ENCODE assay signal across 2 cellular contexts in the genomic region with DNA sequence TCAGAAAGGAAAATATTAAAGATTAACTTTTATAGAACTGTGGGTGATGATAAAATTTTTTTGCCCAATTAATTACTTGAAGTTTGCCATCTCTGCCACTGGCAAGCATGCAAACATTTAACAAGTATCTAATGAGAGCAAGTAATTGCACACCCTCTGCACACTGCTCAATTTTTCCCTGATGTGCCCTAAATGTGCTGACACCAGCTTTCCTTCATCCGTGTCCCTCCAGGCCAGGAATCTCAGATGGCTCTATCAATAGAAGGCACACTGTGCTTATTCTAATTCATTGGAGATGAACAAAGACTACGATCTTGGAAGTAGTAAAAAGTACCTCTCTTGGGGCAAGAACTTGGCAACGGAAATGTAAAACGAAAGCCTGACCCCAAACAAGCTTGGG.
TF ChIP-seq lines count a peak whose summit lies in the region.

No MANE protein-coding gene starts in this region.

TF ChIP-seq in A549, 52 proteins besides CTCF, POLR2A, EP300 and RAD21:
- peak; percentile 58 for TF ChIP-seq MAFK (IDR thresholded peaks at IDR 0.05; ENCODE audit: partially characterized antibody)
- TF ChIP-seq, protein P1, sequence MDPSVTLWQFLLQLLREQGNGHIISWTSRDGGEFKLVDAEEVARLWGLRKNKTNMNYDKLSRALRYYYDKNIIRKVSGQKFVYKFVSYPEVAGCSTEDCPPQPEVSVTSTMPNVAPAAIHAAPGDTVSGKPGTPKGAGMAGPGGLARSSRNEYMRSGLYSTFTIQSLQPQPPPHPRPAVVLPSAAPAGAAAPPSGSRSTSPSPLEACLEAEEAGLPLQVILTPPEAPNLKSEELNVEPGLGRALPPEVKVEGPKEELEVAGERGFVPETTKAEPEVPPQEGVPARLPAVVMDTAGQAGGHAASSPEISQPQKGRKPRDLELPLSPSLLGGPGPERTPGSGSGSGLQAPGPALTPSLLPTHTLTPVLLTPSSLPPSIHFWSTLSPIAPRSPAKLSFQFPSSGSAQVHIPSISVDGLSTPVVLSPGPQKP (IDR thresholded peaks at IDR 0.05; ENCODE audit: low read depth, low read length): no peak

TF ChIP-seq in IMR-90, 13 proteins besides CTCF, POLR2A, EP300 and RAD21:
- peak; percentile 49 for TF ChIP-seq MAFK (IDR thresholded peaks at IDR 0.05; ENCODE audit: low read depth, low read length)
- TF ChIP-seq SMC3 (IDR thresholded peaks at IDR 0.05; ENCODE audit: low read depth, low read length): no peak
